25 cellular contexts compared by ENCODE assay signal in genomic region chr1:240621249-240621648, GRCh38. TPM values are rescaled to one million over a fixed set of nuclear protein-coding genes. Genes with fewer than 3 reads are reported as not detected.
"Had no signal": no experiment of that assay in that cellular context is flagged by ENCODE, and none has a peak within 500 bp of the region (broad histone marks: within the 10 kb centered on the region; RNA-seq: fewer than 3 reads in every experiment).

No MANE protein-coding gene starts in this region.

- FAIRE-seq: endothelial cell of umbilical vein, kidney had no signal

- DNase-seq: activated CD4-positive, alpha-beta T cell treated with anti-CD3 and anti-CD28 coated beads, Interleukin-2, amount 10 ng/mL, durations not matched to agents 7 days and 5 days; activated CD8-positive, alpha-beta memory T cell treated with anti-CD3 and anti-CD28 coated beads for 24 hours; activated CD8-positive, alpha-beta memory T cell treated with anti-CD3 and anti-CD28 coated beads, Interleukin-2, amount 50 U/mL, for 48 hours; activated effector memory CD4-positive, alpha-beta T cell treated with Interleukin-2 at 50 U/mL for 16 hours; activated naive CD4-positive, alpha-beta T cell treated with anti-CD3 and anti-CD28 coated beads, Interleukin-2, amount 10 ng/mL, durations not matched to agents 7 days and 5 days; activated naive CD8-positive, alpha-beta T cell treated with anti-CD3 and anti-CD28 coated beads, Interleukin-2, amount 50 U/mL, for 24 hours; activated T-cell treated with anti-CD3 and anti-CD28 coated beads, Interleukin-2, amount 50 U/mL, for 48 hours; aorta; effector CD8-positive, alpha-beta T cell; foreskin fibroblast; kidney; left ventricle myocardium inferior; mucosa of descending colon; naive thymus-derived CD4-positive, alpha-beta T cell; right lobe of liver; stimulated activated CD4-positive, alpha-beta T cell treated with anti-CD3 and anti-CD28 coated beads, Interleukin-4, amount 100 ng/mL, for 24 hours; stomach; T-helper 1 cell had no signal

- H3K9me3 ChIP-seq: breast epithelium, left ventricle myocardium inferior, mucosa of descending colon, right lobe of liver, stomach had no signal

- H3K27me3 ChIP-seq: breast epithelium, neural progenitor cell, right lobe of liver, stomach had no signal

- H3K27ac ChIP-seq: breast epithelium, left ventricle myocardium inferior, neural progenitor cell, right lobe of liver, stomach had no signal

- ATAC-seq: activated naive CD8-positive, alpha-beta T cell treated with anti-CD3 and anti-CD28 coated beads, Interleukin-2, amount 50 U/mL, for 24 hours; mucosa of descending colon; naive thymus-derived CD4-positive, alpha-beta T cell; right lobe of liver; SK-N-SH treated with all-trans-retinoic acid at 6 μM for 48 hours; stimulated activated effector memory CD8-positive, alpha-beta T cell treated with anti-CD3 and anti-CD28 coated beads, Interleukin-12 subunit alpha, Interleukin-12 subunit beta, amount 100 ng/mL, for 72 hours had no signal

- H2AFZ ChIP-seq: neural progenitor cell had no signal

- H3K36me3 ChIP-seq: breast epithelium, left ventricle myocardium inferior, neural progenitor cell, right lobe of liver, stomach had no signal

- H3K4me2 ChIP-seq: neural progenitor cell had no signal

- H3K9ac ChIP-seq: neural progenitor cell had no signal

- H3K4me3 ChIP-seq: breast epithelium, left ventricle myocardium inferior, mucosa of descending colon, neural progenitor cell, right lobe of liver, stomach had no signal

- H3K4me1 ChIP-seq: breast epithelium, left ventricle myocardium inferior, neural progenitor cell, right lobe of liver, stomach had no signal

RNA-seq across cellular contexts. Expression of gene GREM2, which starts 9.3 kb away (rescaled TPM):
- total RNA-seq: endothelial cell of umbilical vein, left ventricle myocardium inferior, osteocyte, pulmonary artery endothelial cell had no signal
- polyA plus RNA-seq: endothelial cell of umbilical vein had no signal
